In the genomic region with DNA sequence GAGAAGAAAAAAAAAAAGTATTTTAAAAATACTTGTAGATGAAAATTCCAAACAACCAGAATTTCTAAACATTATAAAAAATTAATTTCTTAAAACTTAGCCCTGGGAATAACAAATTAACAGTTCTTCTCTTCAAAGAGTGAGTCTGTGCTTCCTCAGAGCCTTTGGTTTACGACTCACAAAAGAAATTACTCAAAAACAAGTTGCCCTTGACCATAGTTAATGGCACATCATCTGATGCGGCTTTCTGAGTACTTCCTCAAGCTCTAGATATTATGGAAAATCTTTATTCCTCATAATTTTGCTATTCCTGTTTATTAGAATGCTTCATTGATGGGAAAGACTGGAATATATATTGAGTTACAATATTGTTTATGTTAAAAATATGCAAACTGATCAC, we compare ENCODE assay signal across 33 cellular contexts.
"Had no signal": no experiment of that assay in that cellular context is flagged by ENCODE, and none has a peak within 500 bp of the region (broad histone marks: within the 10 kb centered on the region; RNA-seq: fewer than 3 reads in every experiment).

No MANE protein-coding gene starts in this region.

- H3K4me3 ChIP-seq: Peyer's patch had no signal

- H3K27ac Mint-ChIP-seq: activated CD4-positive, alpha-beta T cell treated with anti-CD3 and anti-CD28 coated beads, Interleukin-2, amount 10 ng/mL, durations not matched to agents 7 days and 5 days; activated CD8-positive, alpha-beta T cell treated with anti-CD3 and anti-CD28 coated beads, Interleukin-2, amount 10 ng/mL, durations not matched to agents 7 days and 5 days; activated naive CD4-positive, alpha-beta T cell treated with anti-CD3 and anti-CD28 coated beads, Interleukin-2, amount 50 U/mL, for 24 hours; activated naive CD8-positive, alpha-beta T cell treated with anti-CD3 and anti-CD28 coated beads, Interleukin-2, amount 10 ng/mL, durations not matched to agents 7 days and 5 days; activated T-helper 2 cell treated with anti-CD3 and anti-CD28 coated beads, Interferon-gamma antibody, Interleukin-2, Interleukin-4, amounts not matched to agents 10 μg/mL and 5 μg/mL and 100 μg/mL, durations not matched to agents 14 hours and 24 hours and 36 hours; T-cell had no signal

- DNase-seq: activated CD4-positive, alpha-beta T cell treated with anti-CD3 and anti-CD28 coated beads for 1 hour; activated CD4-positive, alpha-beta T cell treated with anti-CD3 and anti-CD28 coated beads, Interleukin-2, amount 10 ng/mL, durations not matched to agents 7 days and 5 days; activated CD4-positive, alpha-beta T cell treated with anti-CD3 and anti-CD28 coated beads, Interleukin-2, amount 50 U/mL, for 48 hours; activated CD4-positive, CD25-positive, alpha-beta regulatory T cell; activated CD8-positive, alpha-beta T cell treated with anti-CD3 and anti-CD28 coated beads, Interleukin-2, amount 10 ng/mL, durations not matched to agents 7 days and 5 days; activated gamma-delta T cell; activated naive CD4-positive, alpha-beta T cell treated with Interleukin-2 at 50 U/mL for 16 hours; activated naive CD8-positive, alpha-beta T cell treated with anti-CD3 and anti-CD28 coated beads, Interleukin-2, amount 10 ng/mL, durations not matched to agents 7 days and 5 days; amygdala; brain microvascular endothelial cell; central memory CD4-positive, alpha-beta T cell; MM.1S; NCI-H1048; NCI-H1105 treated with DMSO at 0.1 percent for 48 hours; NCI-H1436 treated with DMSO at 0.1 percent for 48 hours; NCI-H1694 treated with DMSO at 0.1 percent for 48 hours; NCI-H2029; NCI-H345; NCI-H524 treated with DMSO at 0.1 percent for 48 hours; NK-92 treated with Interleukin-12 subunit alpha and Interleukin-12 subunit beta, amount 100 ng/mL, for 24 hours; PC-3; Peyer's patch; SIG-M5; T-cell; T-helper 2 cell; T-helper 9 cell; WERI-Rb-1 had no signal

- H3K9me3 ChIP-seq: Peyer's patch had no signal

- H3K9me3 Mint-ChIP-seq: activated CD4-positive, alpha-beta T cell treated with anti-CD3 and anti-CD28 coated beads, Interleukin-2, amount 10 ng/mL, durations not matched to agents 7 days and 5 days; activated naive CD4-positive, alpha-beta T cell treated with anti-CD3 and anti-CD28 coated beads, Interleukin-2, amount 50 U/mL, for 24 hours; activated naive CD8-positive, alpha-beta T cell treated with anti-CD3 and anti-CD28 coated beads, Interleukin-2, amount 10 ng/mL, durations not matched to agents 7 days and 5 days; activated T-helper 2 cell treated with anti-CD3 and anti-CD28 coated beads, Interferon-gamma antibody, Interleukin-2, Interleukin-4, amounts not matched to agents 10 μg/mL and 5 μg/mL and 100 μg/mL, durations not matched to agents 14 hours and 24 hours and 36 hours; T-cell had no signal

- H3K27me3 ChIP-seq: brain microvascular endothelial cell, Peyer's patch had no signal

- H3K36me3 ChIP-seq: brain microvascular endothelial cell, Peyer's patch, WERI-Rb-1 had no signal

- ATAC-seq: activated CD8-positive, alpha-beta T cell treated with anti-CD3 and anti-CD28 coated beads, Interleukin-2, amount 10 ng/mL, durations not matched to agents 7 days and 5 days; PC-3; Right ventricle myocardium inferior; SK-N-SH treated with all-trans-retinoic acid at 6 μM for 48 hours; T-cell had no signal

- H3K27me3 Mint-ChIP-seq: activated CD4-positive, alpha-beta T cell treated with anti-CD3 and anti-CD28 coated beads, Interleukin-2, amount 10 ng/mL, durations not matched to agents 7 days and 5 days; activated naive CD4-positive, alpha-beta T cell treated with anti-CD3 and anti-CD28 coated beads, Interleukin-2, amount 50 U/mL, for 24 hours; activated naive CD8-positive, alpha-beta T cell treated with anti-CD3 and anti-CD28 coated beads, Interleukin-2, amount 10 ng/mL, durations not matched to agents 7 days and 5 days; T-cell had no signal

- H3K27ac ChIP-seq: brain microvascular endothelial cell, KMS-11, Peyer's patch, RWPE1, WERI-Rb-1 had no signal

- H3K4me3 Mint-ChIP-seq: activated CD4-positive, alpha-beta T cell treated with anti-CD3 and anti-CD28 coated beads, Interleukin-2, amount 10 ng/mL, durations not matched to agents 7 days and 5 days; activated CD8-positive, alpha-beta T cell treated with anti-CD3 and anti-CD28 coated beads, Interleukin-2, amount 10 ng/mL, durations not matched to agents 7 days and 5 days; activated naive CD4-positive, alpha-beta T cell treated with anti-CD3 and anti-CD28 coated beads, Interleukin-2, amount 50 U/mL, for 24 hours; activated naive CD8-positive, alpha-beta T cell treated with anti-CD3 and anti-CD28 coated beads, Interleukin-2, amount 10 ng/mL, durations not matched to agents 7 days and 5 days; T-cell had no signal
